14 cellular contexts compared by ENCODE assay signal in the genomic region with DNA sequence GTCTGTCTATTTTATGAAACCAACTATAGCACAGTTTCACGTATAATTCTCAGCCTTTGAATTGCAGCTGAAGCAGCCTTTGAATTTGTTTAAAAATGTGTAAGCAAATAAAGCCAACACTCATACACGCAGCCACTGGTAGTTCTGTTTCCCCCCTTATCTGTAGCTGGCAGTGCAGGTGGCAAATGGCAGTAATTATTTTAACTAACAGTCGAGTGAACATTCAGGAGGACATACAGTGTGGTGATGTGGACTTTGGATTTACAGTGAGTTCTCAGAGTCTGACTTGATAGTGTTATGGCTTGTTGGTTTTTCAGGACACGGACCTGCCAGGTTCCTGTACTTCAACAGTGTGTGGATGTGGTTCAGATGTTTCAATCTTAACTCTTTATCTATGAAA.
DNase-seq lines count a peak whose midpoint lies in the region; ATAC-seq lines count a peak whose summit lies in the region.
"Had no signal": no experiment of that assay in that cellular context is flagged by ENCODE, and none has a peak within 500 bp of the region (broad histone marks: within the 10 kb centered on the region; RNA-seq: fewer than 3 reads in every experiment).

No MANE protein-coding gene starts in this region.

- H3K9me3 Mint-ChIP-seq in activated T-helper 17 cell treated with anti-CD3 and anti-CD28 coated beads, Interleukin-2, amount 50 U/mL, for 72 hours, result no peaks in the 10 kb centered on the region
- H3K9me3 Mint-ChIP-seq in naive thymus-derived CD8-positive, alpha-beta T cell, result no peaks in the 10 kb centered on the region
- H3K9me3 Mint-ChIP-seq: effector memory CD8-positive, alpha-beta T cell had no signal

- no peaks in the 10 kb centered on the region for H3K27me3 Mint-ChIP-seq in activated T-helper 17 cell treated with anti-CD3 and anti-CD28 coated beads, Interleukin-2, amount 50 U/mL, for 72 hours
- H3K27me3 Mint-ChIP-seq in naive thymus-derived CD8-positive, alpha-beta T cell, result no peaks in the 10 kb centered on the region
- H3K27me3 Mint-ChIP-seq: effector memory CD8-positive, alpha-beta T cell had no signal

- peaks cover 6% of the 10 kb centered on the region for H3K36me3 Mint-ChIP-seq in activated T-helper 17 cell treated with anti-CD3 and anti-CD28 coated beads, Interleukin-2, amount 50 U/mL, for 72 hours (ENCODE audit: low read depth)
- peaks cover 0 to 6% (median 0%) of the 10 kb centered on the region in 3 donors for H3K36me3 Mint-ChIP-seq in naive thymus-derived CD8-positive, alpha-beta T cell

- POLR2A ChIA-PET in naive thymus-derived CD8-positive, alpha-beta T cell (lab: Charles Lee), result interaction anchor here (0.6 kb wide), 1 partner anchor 16 kb away, joined by 3 read pairs; no protein-coding TSS in a partner anchor

- peak overlapping the region; percentile 6 for H3K4me3 Mint-ChIP-seq in activated T-helper 17 cell treated with anti-CD3 and anti-CD28 coated beads, Interleukin-2, amount 50 U/mL, for 72 hours
- H3K4me3 Mint-ChIP-seq in naive thymus-derived CD8-positive, alpha-beta T cell, result peak overlapping the region in 9 of 10 donors; percentile 0 to 66 (median 34)
- H3K4me3 Mint-ChIP-seq: effector memory CD8-positive, alpha-beta T cell had no signal

- peak; percentile 35 for DNase-seq in NCI-H1092 treated with DMSO at 0.1 percent for 48 hours (lab: John Stamatoyannopoulos, UW)
- DNase-seq in NCI-H1092 (lab: John Stamatoyannopoulos, UW), result no peak
- peak; percentile 63 for DNase-seq in NCI-H1105 treated with DMSO at 0.1 percent for 48 hours (lab: John Stamatoyannopoulos, UW)
- DNase-seq in naive thymus-derived CD8-positive, alpha-beta T cell, result no peak
- no peak for DNase-seq in NCI-H2029 treated with DMSO at 0.1 percent for 48 hours (lab: John Stamatoyannopoulos, UW)
- DNase-seq: activated gamma-delta T cell; Caco-2; effector memory CD8-positive, alpha-beta T cell; midbrain; MM.1S; NCI-H82 had no signal

- H3K27ac Mint-ChIP-seq in activated T-helper 17 cell treated with anti-CD3 and anti-CD28 coated beads, Interleukin-2, amount 50 U/mL, for 72 hours, result peak overlapping the region; percentile 73
- H3K27ac Mint-ChIP-seq in naive thymus-derived CD8-positive, alpha-beta T cell, result peak overlapping the region in 8 of 10 donors; percentile 7 to 88 (median 73)

- peaks cover 33% of the 10 kb centered on the region for H3K4me1 Mint-ChIP-seq in activated T-helper 17 cell treated with anti-CD3 and anti-CD28 coated beads, Interleukin-2, amount 50 U/mL, for 72 hours
- peaks cover 32 to 79% (median 77%) of the 10 kb centered on the region in 4 donors for H3K4me1 Mint-ChIP-seq in naive thymus-derived CD8-positive, alpha-beta T cell

- no peak for ATAC-seq in activated T-helper 17 cell treated with anti-CD3 and anti-CD28 coated beads, Interleukin-2, amount 50 U/mL, for 72 hours (replicated peaks)
- no peak for ATAC-seq in naive thymus-derived CD8-positive, alpha-beta T cell
- ATAC-seq in GM21528 (IDR thresholded peaks at IDR 0.05; ENCODE audit: low FRiP score, unreplicated experiment) (no peak), HG02970 (IDR thresholded peaks at IDR 0.05; ENCODE audit: low FRiP score, unreplicated experiment) (no peak)
- ATAC-seq: effector memory CD8-positive, alpha-beta T cell had no signal

Comparison
In these comparisons a context has a peak if more than half of its experiments do, and no peak if none do; other contexts are left out.
1. DNase-seq: peak in NCI-H1092 treated with DMSO at 0.1 percent for 48 hours (single experiment) and NCI-H1105 treated with DMSO at 0.1 percent for 48 hours (single experiment); none in NCI-H1092 (single experiment), naive thymus-derived CD8-positive, alpha-beta T cell (0 of 10) and NCI-H2029 treated with DMSO at 0.1 percent for 48 hours (single experiment).